ENCODE assay signal across 22 cellular contexts in the genomic region with DNA sequence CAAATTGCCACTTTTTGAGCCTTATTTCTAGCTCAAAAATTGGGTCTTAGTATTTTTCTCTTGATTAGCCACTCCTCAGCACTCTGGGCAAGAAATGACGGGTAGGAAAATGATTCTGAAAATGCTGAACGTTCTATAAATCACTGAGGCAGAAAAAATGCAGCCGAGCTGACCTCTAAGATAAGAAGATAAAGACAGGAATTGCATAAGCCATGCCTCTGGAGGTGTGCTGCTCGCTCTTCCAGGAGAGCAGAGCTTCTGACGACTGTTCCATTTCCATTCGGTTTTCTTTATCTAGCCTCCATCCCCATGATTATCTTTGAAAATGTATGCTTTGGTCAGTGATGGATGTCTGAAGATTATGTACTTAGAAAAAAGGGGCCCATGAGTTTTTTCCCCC.
DNase-seq lines count a peak whose midpoint lies in the region; ATAC-seq, FAIRE-seq and TF ChIP-seq lines count a peak whose summit lies in the region.
"Had no signal": no experiment of that assay in that cellular context is flagged by ENCODE, and none has a peak within 500 bp of the region (broad histone marks: within the 10 kb centered on the region; RNA-seq: fewer than 3 reads in every experiment).

No MANE protein-coding gene starts in this region.

- H3K27ac Mint-ChIP-seq in Caco-2 (ENCODE audit: unreplicated experiment) (peak overlapping the region; percentile 28), astrocyte (ENCODE audit: unreplicated experiment) (no peak overlapping the region), mesothelial cell of epicardium (peak overlapping the region; percentile 86)
- H3K27ac Mint-ChIP-seq: CD8-positive, alpha-beta memory T cell; IgD-negative memory B cell had no signal

- no peaks in the 10 kb centered on the region for H3K9me3 ChIP-seq in Caco-2
- H3K9me3 ChIP-seq in astrocyte (ENCODE audit: insufficient read depth, low read depth, low read length), result no peaks in the 10 kb centered on the region

- CTCF ChIA-PET in Caco-2 (lab: Charles Lee), result interaction anchor here (0.7 to 0.9 kb wide), 2 partner anchors 16 to 676 kb away, joined by 3 to 14 read pairs; no protein-coding TSS in a partner anchor

- H3K27me3 ChIP-seq in Caco-2 (replicated peaks; ENCODE audit: control insufficient read depth, insufficient read depth, low read length), result no peaks in the 10 kb centered on the region
- peaks cover 3% of the 10 kb centered on the region for H3K27me3 ChIP-seq in astrocyte (ENCODE audit: insufficient read depth, low read length)

- no peak overlapping the region for H3K9ac ChIP-seq in astrocyte (ENCODE audit: low read length)

- no peak overlapping the region for H3K4me3 ChIP-seq in Caco-2 (ENCODE audit: low read depth, low read length)
- no peak overlapping the region for H3K4me3 ChIP-seq in astrocyte (ENCODE audit: insufficient read depth, low read depth, low read length)

- peaks cover 20% of the 10 kb centered on the region for H3K4me1 Mint-ChIP-seq in Caco-2 (ENCODE audit: low read depth, unreplicated experiment)
- no peaks in the 10 kb centered on the region for H3K4me1 Mint-ChIP-seq in astrocyte (ENCODE audit: low read depth, unreplicated experiment)
- peaks cover 33% of the 10 kb centered on the region for H3K4me1 Mint-ChIP-seq in mesothelial cell of epicardium
- H3K4me1 Mint-ChIP-seq: CD8-positive, alpha-beta memory T cell; IgD-negative memory B cell had no signal

- H3K79me2 ChIP-seq in astrocyte (ENCODE audit: insufficient read depth, low read length), result no peaks in the 10 kb centered on the region

- H4K20me1 ChIP-seq in astrocyte (ENCODE audit: insufficient read depth, low read length), result no peaks in the 10 kb centered on the region

- no peak for FAIRE-seq in RCC 7860 (lab: Jason Lieb, UNC)
- FAIRE-seq in astrocyte (lab: Jason Lieb, UNC), result no peak
- FAIRE-seq: GM19239, H1 had no signal

- H3K36me3 Mint-ChIP-seq in Caco-2 (ENCODE audit: insufficient read depth, unreplicated experiment) (peaks cover 6% of the 10 kb centered on the region), astrocyte (ENCODE audit: low read depth, unreplicated experiment) (no peaks in the 10 kb centered on the region), mesothelial cell of epicardium (no peaks in the 10 kb centered on the region)
- H3K36me3 Mint-ChIP-seq: IgD-negative memory B cell had no signal

- H3K4me3 Mint-ChIP-seq in Caco-2 (ENCODE audit: unreplicated experiment) (peak overlapping the region; percentile 32), astrocyte (ENCODE audit: unreplicated experiment) (no peak overlapping the region), mesothelial cell of epicardium (no peak overlapping the region)
- H3K4me3 Mint-ChIP-seq: CD8-positive, alpha-beta memory T cell; IgD-negative memory B cell had no signal

- intact Hi-C loops in Caco-2 (cut with micrococcal nuclease; ENCODE audit: unreplicated experiment), result loop anchor here (5.0 to 10.0 kb wide), 2 partner anchors 162 to 559 kb away; a partner anchor contains a TSS

- DNase-seq in Caco-2, result peak; percentile 49 to 57
- peak; percentile 63 for DNase-seq in RCC 7860 (ENCODE audit: low spot score)
- DNase-seq in astrocyte (ENCODE audit: low read depth), result peak; percentile 5
- DNase-seq in mesothelial cell of epicardium (ENCODE audit: low spot score in 2 of 2, unreplicated experiment in 2 of 2), result no peak
- no peak for DNase-seq in stimulated activated naive CD8-positive, alpha-beta T cell treated with anti-CD3 and anti-CD28 coated beads, Interleukin-15, Interleukin-2, amounts not matched to agents 100 U/mL and 50 U/mL, for 24 hours
- DNase-seq in NCI-H1417 (lab: John Stamatoyannopoulos, UW), result no peak
- no peak for DNase-seq in NCI-H187 (lab: John Stamatoyannopoulos, UW)
- DNase-seq: 8988T; AML-193; C1 segment of cervical spinal cord; CD8-positive, alpha-beta memory T cell; GDM1; NCI-H1105 treated with DMSO at 0.1 percent for 48 hours; NCI-H1694 treated with DMSO at 0.1 percent for 48 hours; NCI-H510A; NK-92 treated with Interleukin-12 subunit alpha and Interleukin-12 subunit beta, amount 100 ng/mL, for 24 hours; SIG-M5 had no signal

- no peaks in the 10 kb centered on the region for H3K9me3 Mint-ChIP-seq in Caco-2 (ENCODE audit: unreplicated experiment)
- peaks cover 3% of the 10 kb centered on the region for H3K9me3 Mint-ChIP-seq in astrocyte (ENCODE audit: unreplicated experiment)
- H3K9me3 Mint-ChIP-seq in mesothelial cell of epicardium, result peaks cover 10% of the 10 kb centered on the region

- no peak overlapping the region for H3K4me2 ChIP-seq in astrocyte (ENCODE audit: low read length)

- ATAC-seq in stimulated activated naive CD8-positive, alpha-beta T cell treated with anti-CD3 and anti-CD28 coated beads, Interleukin-15, Interleukin-2, amounts not matched to agents 100 U/mL and 50 U/mL, for 24 hours, result no peak
- no peak for ATAC-seq in HG03175 (IDR thresholded peaks at IDR 0.05; ENCODE audit: unreplicated experiment)
- ATAC-seq: HCT116 had no signal

- H2AFZ ChIP-seq in astrocyte (ENCODE audit: low read depth, low read length), result no peak overlapping the region

- BruUV-seq in Caco-2 (replicated peaks; lab: Mats Ljungman, UMichigan), result no TSS peak

- H3K4me1 ChIP-seq in Caco-2 (peaks cover 16% of the 10 kb centered on the region), astrocyte (ENCODE audit: insufficient read depth, low read length) (no peaks in the 10 kb centered on the region)

- no peaks in the 10 kb centered on the region for H3K36me3 ChIP-seq in Caco-2 (ENCODE audit: control insufficient read depth, insufficient read depth, low read length)
- H3K36me3 ChIP-seq in astrocyte (ENCODE audit: insufficient read depth, low read length), result no peaks in the 10 kb centered on the region

- POLR2A ChIA-PET in Caco-2 (lab: Charles Lee), result no interaction called here

- no peaks in the 10 kb centered on the region for H3K27me3 Mint-ChIP-seq in Caco-2 (ENCODE audit: insufficient read depth, unreplicated experiment)
- H3K27me3 Mint-ChIP-seq in astrocyte (ENCODE audit: low read depth, unreplicated experiment), result peaks cover 12% of the 10 kb centered on the region
- no peaks in the 10 kb centered on the region for H3K27me3 Mint-ChIP-seq in mesothelial cell of epicardium (ENCODE audit: low read depth)
- H3K27me3 Mint-ChIP-seq: CD8-positive, alpha-beta memory T cell; IgD-negative memory B cell had no signal

- no peak overlapping the region for H3K27ac ChIP-seq in astrocyte (ENCODE audit: low read depth, low read length)

- no peak for TF ChIP-seq CTCF in Caco-2 (IDR thresholded peaks at IDR 0.05; ENCODE audit: insufficient read depth in 1 of 2, low read depth in 1 of 2, low read length in 1 of 2, severe bottlenecking in 1 of 2, unreplicated experiment in 1 of 2)
- TF ChIP-seq CTCF in astrocyte (IDR thresholded peaks at IDR 0.05; ENCODE audit: insufficient read depth, low read depth, low read length), result no peak
- TF ChIP-seq CTCF in mesothelial cell of epicardium (IDR thresholded peaks at IDR 0.05; ENCODE audit: unreplicated experiment), result no peak

Comparison
In these comparisons a context has a peak if more than half of its experiments do, and no peak if none do; other contexts are left out.
1. DNase-seq: peak in Caco-2 (2 of 2), RCC 7860 (single experiment) and astrocyte (single experiment); none in mesothelial cell of epicardium (0 of 2), stimulated activated naive CD8-positive, alpha-beta T cell treated with anti-CD3 and anti-CD28 coated beads, Interleukin-15, Interleukin-2, amounts not matched to agents 100 U/mL and 50 U/mL, for 24 hours (single experiment), NCI-H1417 (0 of 3) and NCI-H187 (0 of 2).